In the genomic region with DNA sequence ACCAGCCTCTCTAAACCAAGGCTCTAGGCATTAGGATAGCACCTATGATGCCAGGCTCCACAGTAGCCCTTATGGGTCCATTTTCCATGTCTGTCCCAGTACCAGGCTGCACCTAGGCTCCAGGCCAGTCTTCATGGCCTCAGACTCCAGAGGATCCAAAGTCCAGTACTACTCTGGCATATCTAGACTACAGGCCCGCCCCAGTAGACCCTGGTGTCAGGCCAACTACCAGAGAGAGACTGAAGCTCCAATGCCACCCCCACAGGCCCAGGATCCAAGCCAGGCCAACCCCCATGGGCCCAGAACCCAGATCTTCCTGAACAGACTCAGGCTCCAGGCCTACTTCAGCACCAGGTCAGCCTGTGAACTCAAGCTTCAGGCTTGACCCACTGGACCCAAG, we compare ENCODE assay signal across 21 cellular contexts.
A peak's percentile ranks its signal among the peaks of the same experiment; 100 is the strongest.
DNase-seq lines count a peak whose midpoint lies in the region; ATAC-seq, FAIRE-seq and TF ChIP-seq lines count a peak whose summit lies in the region.
"Had no signal": no experiment of that assay in that cellular context is flagged by ENCODE, and none has a peak within 500 bp of the region (broad histone marks: within the 10 kb centered on the region; RNA-seq: fewer than 3 reads in every experiment).

No MANE protein-coding gene starts in this region.

- TF ChIP-seq RAD21 in liver (IDR thresholded peaks at IDR 0.05), result no peak
- TF ChIP-seq RAD21 in HepG2 (CRISPR knock-in tag; IDR thresholded peaks at IDR 0.05), result no peak

- H2AFZ ChIP-seq in HepG2 (ENCODE audit: low read length), result no peak overlapping the region

- H3K36me3 ChIP-seq in liver (ENCODE audit: control insufficient read depth in 4 of 4, insufficient read depth in 3 of 4, low read depth in 1 of 4, low read length in 3 of 4) (no peaks in the 10 kb centered on the region), HepG2 (replicated peaks in 1 of 2; ENCODE audit: control insufficient read depth in 1 of 2, insufficient read depth in 2 of 2, low read length in 2 of 2) (no peaks in the 10 kb centered on the region), right lobe of liver (no peaks in the 10 kb centered on the region), prostate gland (no peaks in the 10 kb centered on the region)
- H3K36me3 ChIP-seq: BLaER1 treated with 17β-estradiol and CSF1 and Interleukin-3, amounts not matched to agents 10 nM and 100 nM had no signal

- TF ChIP-seq POLR2A in HepG2 (IDR thresholded peaks at IDR 0.05; ENCODE audit: insufficient read depth in 1 of 2, low read depth in 2 of 2, low read length in 2 of 2) (no peak), right lobe of liver (IDR thresholded peaks at IDR 0.05) (no peak), prostate gland (IDR thresholded peaks at IDR 0.05) (no peak)

- no peak for TF ChIP-seq CTCF in liver (IDR thresholded peaks at IDR 0.05; ENCODE audit: low read depth, low read length, missing input control)
- TF ChIP-seq CTCF in HepG2 (CRISPR knock-in tag; IDR thresholded peaks at IDR 0.05), result no peak
- no peak for TF ChIP-seq CTCF in right lobe of liver (IDR thresholded peaks at IDR 0.05)
- no peak for TF ChIP-seq CTCF in prostate gland (IDR thresholded peaks at IDR 0.05)

- POLR2A ChIA-PET in HepG2 (lab: Yijun Ruan, JAX), result no interaction called here

- ATAC-seq in HepG2 (no peak), right lobe of liver (peak; percentile 49 to 92 (median 74)), GM21447 (IDR thresholded peaks at IDR 0.05; ENCODE audit: unreplicated experiment) (no peak)
- ATAC-seq: A549; CD8-positive, alpha-beta T cell; GM12878 had no signal

- no peak for FAIRE-seq in HepG2 (lab: Jason Lieb, UNC)
- FAIRE-seq: A549, D721Med, GM12878, GM12892, GM18507 had no signal

- no peaks in the 10 kb centered on the region for H3K9me3 ChIP-seq in liver (ENCODE audit: control insufficient read depth in 4 of 4, low read length in 3 of 4)
- no peaks in the 10 kb centered on the region for H3K9me3 ChIP-seq in HepG2 (ENCODE audit: low read length)
- H3K9me3 ChIP-seq in right lobe of liver, result no peaks in the 10 kb centered on the region
- H3K9me3 ChIP-seq in prostate gland, result no peaks in the 10 kb centered on the region
- H3K9me3 ChIP-seq: Caco-2 had no signal

- H3K27ac ChIP-seq in liver (ENCODE audit: low read depth in 1 of 2, low read length in 2 of 2), result no peak overlapping the region
- H3K27ac ChIP-seq in HepG2 (ENCODE audit: extremely low read length, insufficient read depth, low read length), result no peak overlapping the region
- no peak overlapping the region for H3K27ac ChIP-seq in right lobe of liver
- H3K27ac ChIP-seq in prostate gland, result no peak overlapping the region
- H3K27ac ChIP-seq: 22Rv1; A549; BLaER1 treated with 17β-estradiol and CSF1 and Interleukin-3, amounts not matched to agents 10 nM and 100 nM; C4-2B had no signal

- no peak overlapping the region for H3K4me2 ChIP-seq in HepG2 (ENCODE audit: low read depth, low read length)
- H3K4me2 ChIP-seq: A549; BLaER1 treated with 17β-estradiol and CSF1 and Interleukin-3, amounts not matched to agents 10 nM and 100 nM had no signal

- no peak overlapping the region for H3K9ac ChIP-seq in liver (ENCODE audit: low read depth in 1 of 2, low read length in 2 of 2)
- H3K9ac ChIP-seq in HepG2 (ENCODE audit: insufficient read depth, low read depth, low read length), result no peak overlapping the region
- H3K9ac ChIP-seq: BLaER1 treated with 17β-estradiol and CSF1 and Interleukin-3, amounts not matched to agents 10 nM and 100 nM had no signal

- no peaks in the 10 kb centered on the region for H3K27me3 ChIP-seq in liver (ENCODE audit: control insufficient read depth in 4 of 4, insufficient read depth in 4 of 4, low read length in 3 of 4)
- H3K27me3 ChIP-seq in HepG2 (ENCODE audit: control insufficient read depth in 1 of 2, insufficient read depth in 2 of 2, low read length in 2 of 2), result no peaks in the 10 kb centered on the region; a peak in 1 of 5 replicates
- no peaks in the 10 kb centered on the region for H3K27me3 ChIP-seq in right lobe of liver
- no peaks in the 10 kb centered on the region for H3K27me3 ChIP-seq in prostate gland (replicated peaks; ENCODE audit: insufficient read depth)
- H3K27me3 ChIP-seq: BLaER1 treated with 17β-estradiol and CSF1 and Interleukin-3, amounts not matched to agents 10 nM and 100 nM had no signal

- CTCF ChIA-PET in HepG2 (lab: Yijun Ruan, JAX; ENCODE audit: low intra/inter-chr PET ratio, low total read pairs), result no interaction called here

- WGBS in liver, result 30% methylated on average over 1 of the region's 1 CpG
- WGBS in HepG2 (ENCODE audit: low lambda C conversion rate), result no CpG with 5 or more reads among the region's 1 CpG
- WGBS in right lobe of liver (ENCODE audit: insufficient coverage, low coverage, low lambda C conversion rate, missing lambda C conversion rate), result 20% methylated on average over 1 of the region's 1 CpG
- 100% methylated on average over 1 of the region's 1 CpG for WGBS in prostate gland

- DNase-seq in HepG2 (ENCODE audit: low spot score), result no peak
- DNase-seq in right lobe of liver, result peak in 2 of 3 donors; percentile 49 to 52
- DNase-seq in prostate gland (ENCODE audit: low spot score), result no peak
- DNase-seq: AML-193; Caco-2; Calu3; CD4-positive, alpha-beta T cell; CD8-positive, alpha-beta T cell; DND-41; EL; GDM1 had no signal

- BruUV-seq in HepG2 (replicated peaks; lab: Mats Ljungman, UMichigan), result no TSS peak

- H3K79me2 ChIP-seq in HepG2 (ENCODE audit: insufficient read depth, low read length), result no peaks in the 10 kb centered on the region

- peaks cover 0 to 7% (median 3%) of the 10 kb centered on the region in 4 donors for H3K4me1 ChIP-seq in liver (ENCODE audit: control insufficient read depth in 4 of 4, insufficient read depth in 4 of 4, low read length in 3 of 4)
- no peaks in the 10 kb centered on the region for H3K4me1 ChIP-seq in HepG2 (ENCODE audit: insufficient read depth, low read length)
- no peaks in the 10 kb centered on the region for H3K4me1 ChIP-seq in right lobe of liver
- no peaks in the 10 kb centered on the region for H3K4me1 ChIP-seq in prostate gland (replicated peaks)
- H3K4me1 ChIP-seq: A549; BLaER1 treated with 17β-estradiol and CSF1 and Interleukin-3, amounts not matched to agents 10 nM and 100 nM; Caco-2 had no signal

- H3K4me3 ChIP-seq in liver (ENCODE audit: low read depth in 1 of 3, low read length in 3 of 3), result peak overlapping the region in 1 of 3 donors; percentile 32
- H3K4me3 ChIP-seq in HepG2 (replicated peaks in 1 of 3; ENCODE audit: insufficient read depth in 1 of 3, low read depth in 2 of 3, low read length in 3 of 3), result no peak overlapping the region
- no peak overlapping the region for H3K4me3 ChIP-seq in right lobe of liver
- no peak overlapping the region for H3K4me3 ChIP-seq in prostate gland
- H3K4me3 ChIP-seq: A549; BLaER1 treated with 17β-estradiol and CSF1 and Interleukin-3, amounts not matched to agents 10 nM and 100 nM; GM12878 had no signal

- H4K20me1 ChIP-seq in HepG2 (ENCODE audit: insufficient read depth, low read length), result no peaks in the 10 kb centered on the region
- H4K20me1 ChIP-seq: BLaER1 treated with 17β-estradiol and CSF1 and Interleukin-3, amounts not matched to agents 10 nM and 100 nM had no signal

- TF ChIP-seq EP300 in HepG2 (IDR thresholded peaks at IDR 0.05; ENCODE audit: low read depth in 2 of 2, low read length in 2 of 2), result no peak
- no peak for TF ChIP-seq EP300 in HepG2 (CRISPR knock-in tag; IDR thresholded peaks at IDR 0.05; ENCODE audit: borderline replicate concordance)

- in situ Hi-C loops in HepG2 (cut with HindIII; ENCODE audit: extremely low pct_ligation_motif_present, low pct_unique_long_range_greater_than_20kb), result no loop called here

- intact Hi-C loops in HepG2 (cut with micrococcal nuclease; ENCODE audit: unreplicated experiment) (no loop called here), right lobe of liver (cut with DNase I) (no loop called here), prostate gland (cut with DNase I) (no loop called here)

TF ChIP-seq in liver, 16 proteins besides CTCF, POLR2A, EP300 and RAD21 (continues in another document):
- TF ChIP-seq GABPA (IDR thresholded peaks at IDR 0.05 in 1 of 2, conservative IDR thresholded peaks at IDR 0.05 in 1 of 2) (no peak), NR2F2 (IDR thresholded peaks at IDR 0.05) (no peak), TAF1 (conservative IDR thresholded peaks at IDR 0.05) (no peak), RXRA (IDR thresholded peaks at IDR 0.05) (peak in 1 of 2 donors; percentile 12), HNF4G (IDR thresholded peaks at IDR 0.05) (peak; percentile 47)

TF ChIP-seq in HepG2, 621 proteins besides CTCF, POLR2A, EP300 and RAD21 (continues in another document):
- TF ChIP-seq ZFP41 (CRISPR knock-in tag; IDR thresholded peaks at IDR 0.05; ENCODE audit: borderline replicate concordance) (no peak), SRSF9 (IDR thresholded peaks at IDR 0.05; ENCODE audit: borderline replicate concordance, insufficient read depth, low read depth, low read length, poor library complexity, severe bottlenecking) (no peak), NAIF1 (CRISPR knock-in tag; IDR thresholded peaks at IDR 0.05; ENCODE audit: borderline replicate concordance) (no peak), TMF1 (CRISPR knock-in tag; IDR thresholded peaks at IDR 0.05; ENCODE audit: low read depth) (no peak), TP53 (CRISPR knock-in tag; conservative IDR thresholded peaks at IDR 0.05) (no peak), ZNF207 (IDR thresholded peaks at IDR 0.05; ENCODE audit: borderline replicate concordance) (no peak)
- TF ChIP-seq, protein P1, sequence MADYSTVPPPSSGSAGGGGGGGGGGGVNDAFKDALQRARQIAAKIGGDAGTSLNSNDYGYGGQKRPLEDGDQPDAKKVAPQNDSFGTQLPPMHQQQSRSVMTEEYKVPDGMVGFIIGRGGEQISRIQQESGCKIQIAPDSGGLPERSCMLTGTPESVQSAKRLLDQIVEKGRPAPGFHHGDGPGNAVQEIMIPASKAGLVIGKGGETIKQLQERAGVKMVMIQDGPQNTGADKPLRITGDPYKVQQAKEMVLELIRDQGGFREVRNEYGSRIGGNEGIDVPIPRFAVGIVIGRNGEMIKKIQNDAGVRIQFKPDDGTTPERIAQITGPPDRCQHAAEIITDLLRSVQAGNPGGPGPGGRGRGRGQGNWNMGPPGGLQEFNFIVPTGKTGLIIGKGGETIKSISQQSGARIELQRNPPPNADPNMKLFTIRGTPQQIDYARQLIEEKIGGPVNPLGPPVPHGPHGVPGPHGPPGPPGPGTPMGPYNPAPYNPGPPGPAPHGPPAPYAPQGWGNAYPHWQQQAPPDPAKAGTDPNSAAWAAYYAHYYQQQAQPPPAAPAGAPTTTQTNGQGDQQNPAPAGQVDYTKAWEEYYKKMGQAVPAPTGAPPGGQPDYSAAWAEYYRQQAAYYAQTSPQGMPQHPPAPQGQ (CRISPR knock-in tag; IDR thresholded peaks at IDR 0.05; ENCODE audit: borderline replicate concordance), result no peak

Comparison
In these comparisons a context has a peak if more than half of its experiments do, and no peak if none do; other contexts are left out.
1. ATAC-seq: peak in right lobe of liver (4 of 4); none in HepG2 (single experiment) and GM21447 (single experiment).
2. DNase-seq: peak in right lobe of liver (2 of 3); none in HepG2 (single experiment) and prostate gland (single experiment).